Comparison of ENCODE assay signal across 11 cellular contexts in the genomic region with DNA sequence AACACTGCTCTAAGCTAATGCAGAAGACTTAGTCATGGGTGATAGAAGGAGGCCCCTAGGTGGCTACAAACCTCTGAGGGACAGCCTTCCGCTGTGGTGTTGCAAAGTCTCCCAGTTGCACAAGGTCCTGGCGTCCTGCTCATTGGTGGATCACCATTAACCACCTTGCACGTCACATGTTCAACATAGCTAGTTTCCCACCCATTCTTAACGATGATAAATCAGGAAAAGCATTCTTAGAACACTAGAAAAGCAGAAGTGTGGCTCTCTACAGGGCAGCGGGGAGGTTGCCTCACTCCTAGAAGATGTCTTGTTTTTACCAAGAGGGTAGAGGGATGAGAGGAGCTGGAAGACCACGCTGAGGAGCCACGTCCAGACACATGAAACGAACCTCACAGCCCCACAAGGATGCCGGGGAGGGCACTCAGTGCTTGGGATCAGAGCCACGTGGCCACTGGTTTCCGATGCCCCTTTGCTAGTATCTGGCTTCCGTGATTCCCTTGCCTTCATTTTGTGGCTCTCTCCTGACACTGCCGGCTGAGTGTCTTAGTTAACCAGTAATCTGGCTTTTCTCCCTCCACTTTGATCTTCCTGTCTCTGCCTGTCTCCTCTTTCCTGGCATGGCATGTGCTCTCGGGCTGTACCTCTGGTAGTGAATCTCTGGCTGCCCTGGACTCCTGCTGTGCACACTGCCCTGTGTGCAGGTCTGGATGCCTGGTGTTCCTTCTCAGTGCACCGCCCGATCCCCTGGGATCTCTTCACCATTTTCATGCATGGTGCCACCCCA.
A peak's percentile ranks its signal among the peaks of the same experiment; 100 is the strongest.
DNase-seq lines count a peak whose midpoint lies in the region; ATAC-seq, FAIRE-seq and TF ChIP-seq lines count a peak whose summit lies in the region.
"Had no signal": no experiment of that assay in that cellular context is flagged by ENCODE, and none has a peak within 500 bp of the region (broad histone marks: within the 10 kb centered on the region; RNA-seq: fewer than 3 reads in every experiment).

No MANE protein-coding gene starts in this region.

- H3K79me2 ChIP-seq in hepatocyte: no peaks in the 10 kb centered on the region

- H3K36me3 Mint-ChIP-seq in activated naive CD4-positive, alpha-beta T cell treated with anti-CD3 and anti-CD28 coated beads, Interleukin-2, amount 50 U/mL, for 72 hours: peaks cover 22 to 36% of the 10 kb centered on the region in 2 donors

- H3K27ac Mint-ChIP-seq in activated naive CD4-positive, alpha-beta T cell treated with anti-CD3 and anti-CD28 coated beads, Interleukin-2, amount 50 U/mL, for 72 hours: peak overlapping the region; percentile 89 to 90

- DNase-seq in activated naive CD4-positive, alpha-beta T cell treated with anti-CD3 and anti-CD28 coated beads, Interleukin-2, amount 50 U/mL, for 72 hours (ENCODE audit: low spot score in 2 of 2): no peak
- DNase-seq in activated naive CD4-positive, alpha-beta T cell (lab: John Stamatoyannopoulos, UW): no peak
- DNase-seq in SKM-1 (lab: John Stamatoyannopoulos, UW; ENCODE audit: unreplicated experiment) (peak; percentile 98), hepatocyte (ENCODE audit: low spot score) (peak; percentile 33), NCI-H128 (lab: John Stamatoyannopoulos, UW; ENCODE audit: unreplicated experiment) (no peak), urothelium cell line (ENCODE audit: low spot score) (no peak), NCI-H526 (lab: John Stamatoyannopoulos, UW) (no peak), NCI-H2227 (lab: John Stamatoyannopoulos, UW; ENCODE audit: unreplicated experiment) (no peak)
- DNase-seq: activated CD4-positive, alpha-beta T cell treated with anti-CD3 and anti-CD28 coated beads for 1 hour; NCI-H2171; retina had no signal

- peak overlapping the region; percentile 67 for H3K27ac ChIP-seq in hepatocyte

- no peak for FAIRE-seq in urothelium cell line (lab: Jason Lieb, UNC)

- no peaks in the 10 kb centered on the region for H3K27me3 ChIP-seq in hepatocyte

- TF ChIP-seq CTCF in hepatocyte (IDR thresholded peaks at IDR 0.05; ENCODE audit: poor library complexity): no peak

- no peak overlapping the region for H3K4me3 ChIP-seq in hepatocyte

- 85% methylated on average over 16 of the region's 16 CpGs for WGBS in hepatocyte (ENCODE audit: low lambda C conversion rate, missing lambda C conversion rate)

- H3K4me1 ChIP-seq in hepatocyte (ENCODE audit: insufficient read depth): peaks cover 31% of the 10 kb centered on the region

- no peaks in the 10 kb centered on the region for H3K9me3 ChIP-seq in hepatocyte (ENCODE audit: low read depth)

- peak in 1 of 2 donors; percentile 2 for ATAC-seq in activated naive CD4-positive, alpha-beta T cell treated with anti-CD3 and anti-CD28 coated beads, Interleukin-2, amount 50 U/mL, for 72 hours

- no peaks in the 10 kb centered on the region for H4K20me1 ChIP-seq in hepatocyte (ENCODE audit: insufficient read depth, poor library complexity, severe bottlenecking)

- peaks cover 4 to 5% of the 10 kb centered on the region in 2 donors for H3K9me3 Mint-ChIP-seq in activated naive CD4-positive, alpha-beta T cell treated with anti-CD3 and anti-CD28 coated beads, Interleukin-2, amount 50 U/mL, for 72 hours

- H3K36me3 ChIP-seq in hepatocyte (replicated peaks; ENCODE audit: insufficient read depth, low read depth): no peaks in the 10 kb centered on the region

- no peak overlapping the region for H3K4me2 ChIP-seq in hepatocyte

- no peaks in the 10 kb centered on the region for H3K9me2 ChIP-seq in hepatocyte (replicated peaks; ENCODE audit: insufficient read depth)

- no peak overlapping the region for H2AFZ ChIP-seq in hepatocyte

Comparison
In these comparisons a context has a peak if more than half of its experiments do, and no peak if none do; other contexts are left out.
1. DNase-seq: peak in SKM-1 (single experiment) and hepatocyte (single experiment); none in activated naive CD4-positive, alpha-beta T cell treated with anti-CD3 and anti-CD28 coated beads, Interleukin-2, amount 50 U/mL, for 72 hours (0 of 2), activated naive CD4-positive, alpha-beta T cell (0 of 4), NCI-H128 (single experiment), urothelium cell line (single experiment), NCI-H526 (0 of 2) and NCI-H2227 (single experiment).